In the genomic region with DNA sequence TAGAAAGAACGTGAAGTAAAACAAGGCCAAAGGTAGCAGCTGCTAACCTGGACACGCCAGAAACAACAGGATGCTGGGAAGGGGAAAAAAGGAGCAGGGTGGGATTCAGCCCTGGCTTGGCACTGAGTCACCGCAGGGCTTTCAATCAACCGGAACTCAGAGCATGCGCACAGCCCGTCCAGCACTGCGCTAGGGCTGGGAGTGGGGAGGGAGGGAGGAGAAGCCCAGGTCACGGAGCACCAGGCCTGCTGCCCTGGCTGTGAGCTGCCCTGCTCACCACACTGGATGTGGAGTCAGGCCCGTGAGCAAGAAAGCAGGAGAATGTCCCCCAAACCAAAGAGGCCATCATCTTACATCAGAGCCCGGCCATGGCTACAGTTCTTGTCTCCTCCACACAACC, we compare ENCODE assay signal across 1 cellular context.
TF ChIP-seq lines count a peak whose summit lies in the region.

No MANE protein-coding gene starts in this region.

TF ChIP-seq in IMR-90, 13 proteins besides CTCF, POLR2A, EP300 and RAD21:
- TF ChIP-seq NFE2L2 (IDR thresholded peaks at IDR 0.05; ENCODE audit: low read depth, low read length) (no peak), FOS (IDR thresholded peaks at IDR 0.05; ENCODE audit: low read depth, low read length) (no peak), MXI1 (IDR thresholded peaks at IDR 0.05; ENCODE audit: borderline replicate concordance, low read depth, low read length) (no peak), RCOR1 (IDR thresholded peaks at IDR 0.05; ENCODE audit: insufficient replicate concordance, low read length) (no peak), CEBPB (IDR thresholded peaks at IDR 0.05; ENCODE audit: low read depth, low read length) (no peak), MAZ (IDR thresholded peaks at IDR 0.05; ENCODE audit: borderline replicate concordance, low read depth, low read length) (no peak), CHD1 (IDR thresholded peaks at IDR 0.05; ENCODE audit: low read depth, low read length) (no peak), MAFK (IDR thresholded peaks at IDR 0.05; ENCODE audit: low read depth, low read length) (no peak), BHLHE40 (IDR thresholded peaks at IDR 0.05; ENCODE audit: low read depth, low read length) (no peak)
- TF ChIP-seq, protein P1, sequence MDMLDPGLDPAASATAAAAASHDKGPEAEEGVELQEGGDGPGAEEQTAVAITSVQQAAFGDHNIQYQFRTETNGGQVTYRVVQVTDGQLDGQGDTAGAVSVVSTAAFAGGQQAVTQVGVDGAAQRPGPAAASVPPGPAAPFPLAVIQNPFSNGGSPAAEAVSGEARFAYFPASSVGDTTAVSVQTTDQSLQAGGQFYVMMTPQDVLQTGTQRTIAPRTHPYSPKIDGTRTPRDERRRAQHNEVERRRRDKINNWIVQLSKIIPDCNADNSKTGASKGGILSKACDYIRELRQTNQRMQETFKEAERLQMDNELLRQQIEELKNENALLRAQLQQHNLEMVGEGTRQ (IDR thresholded peaks at IDR 0.05; ENCODE audit: low read depth, low read length), result no peak
